ENCODE assay signal across 25 cellular contexts in genomic region chr14:75164809-75165208, GRCh38.
"Had no signal": no experiment of that assay in that cellular context is flagged by ENCODE, and none has a peak within 500 bp of the region (broad histone marks: within the 10 kb centered on the region; RNA-seq: fewer than 3 reads in every experiment).

No MANE protein-coding gene starts in this region.

- H2AFZ ChIP-seq: hepatocyte had no signal

- H3K36me3 ChIP-seq: breast epithelium, pancreas had no signal

- DNase-seq: activated CD4-positive, alpha-beta T cell treated with anti-CD3 and anti-CD28 coated beads for 36 hours; activated CD4-positive, CD25-positive, alpha-beta regulatory T cell; activated CD8-positive, alpha-beta memory T cell treated with anti-CD3 and anti-CD28 coated beads, Interleukin-2, amount 10 ng/mL, durations not matched to agents 7 days and 5 days; activated CD8-positive, alpha-beta T cell treated with anti-CD3 and anti-CD28 coated beads, Interleukin-2, amount 10 ng/mL, durations not matched to agents 7 days and 5 days; activated effector memory CD4-positive, alpha-beta T cell treated with Interleukin-2 at 50 U/mL for 16 hours; activated naive CD4-positive, alpha-beta T cell treated with Interleukin-2 at 50 U/mL for 16 hours; dermis blood vessel endothelial cell; effector CD8-positive, alpha-beta T cell; kidney; midbrain; naive thymus-derived CD4-positive, alpha-beta T cell; nucleus accumbens; pancreas; right cardiac atrium; spleen; stimulated activated naive CD4-positive, alpha-beta T cell treated with Interleukin-2 at 50 U/mL for 16 hours; T-helper 1 cell had no signal

- ATAC-seq: activated CD4-positive, alpha-beta T cell treated with anti-CD3 and anti-CD28 coated beads for 36 hours; activated CD8-positive, alpha-beta memory T cell treated with anti-CD3 and anti-CD28 coated beads, Interleukin-2, amount 10 ng/mL, durations not matched to agents 7 days and 5 days; activated CD8-positive, alpha-beta T cell treated with anti-CD3 and anti-CD28 coated beads, Interleukin-2, amount 10 ng/mL, durations not matched to agents 7 days and 5 days; naive thymus-derived CD4-positive, alpha-beta T cell; right cardiac atrium had no signal

- H3K27me3 ChIP-seq: breast epithelium, hepatocyte, pancreas, spleen had no signal

- H3K9me3 Mint-ChIP-seq: central memory CD8-positive, alpha-beta T cell; memory B cell; neural crest cell; T-helper 2 cell treated with Interferon-gamma antibody and Interleukin-4, amounts not matched to agents 5 μg/mL and 100 μg/mL, for 36 hours had no signal

- H3K4me3 ChIP-seq: breast epithelium, hepatocyte, pancreas, spleen had no signal

- H3K4me2 ChIP-seq: hepatocyte had no signal

- H3K27me3 Mint-ChIP-seq: activated CD4-positive, alpha-beta T cell treated with anti-CD3 and anti-CD28 coated beads for 36 hours; activated CD8-positive, alpha-beta memory T cell treated with anti-CD3 and anti-CD28 coated beads, Interleukin-2, amount 10 ng/mL, durations not matched to agents 7 days and 5 days; activated naive CD8-positive, alpha-beta T cell; central memory CD8-positive, alpha-beta T cell; memory B cell; naive thymus-derived CD4-positive, alpha-beta T cell had no signal

- H3K27ac Mint-ChIP-seq: activated CD4-positive, alpha-beta T cell treated with anti-CD3 and anti-CD28 coated beads for 36 hours; activated CD8-positive, alpha-beta memory T cell treated with anti-CD3 and anti-CD28 coated beads, Interleukin-2, amount 10 ng/mL, durations not matched to agents 7 days and 5 days; activated CD8-positive, alpha-beta T cell treated with anti-CD3 and anti-CD28 coated beads, Interleukin-2, amount 10 ng/mL, durations not matched to agents 7 days and 5 days; activated naive CD8-positive, alpha-beta T cell; memory B cell; T-helper 2 cell treated with Interferon-gamma antibody and Interleukin-4, amounts not matched to agents 5 μg/mL and 100 μg/mL, for 36 hours had no signal

- H3K27ac ChIP-seq: epithelial cell of prostate had no signal

- H3K36me3 Mint-ChIP-seq: activated naive CD8-positive, alpha-beta T cell had no signal

- H3K9me3 ChIP-seq: breast epithelium, pancreas, spleen had no signal

- H3K4me3 Mint-ChIP-seq: activated CD4-positive, alpha-beta T cell treated with anti-CD3 and anti-CD28 coated beads for 36 hours; activated CD8-positive, alpha-beta memory T cell treated with anti-CD3 and anti-CD28 coated beads, Interleukin-2, amount 10 ng/mL, durations not matched to agents 7 days and 5 days; activated CD8-positive, alpha-beta T cell treated with anti-CD3 and anti-CD28 coated beads, Interleukin-2, amount 10 ng/mL, durations not matched to agents 7 days and 5 days; activated naive CD8-positive, alpha-beta T cell; central memory CD8-positive, alpha-beta T cell; memory B cell; naive thymus-derived CD4-positive, alpha-beta T cell; neural crest cell; T-helper 2 cell treated with Interferon-gamma antibody and Interleukin-4, amounts not matched to agents 5 μg/mL and 100 μg/mL, for 36 hours had no signal
